17 cellular contexts compared by ENCODE assay signal in the genomic region with DNA sequence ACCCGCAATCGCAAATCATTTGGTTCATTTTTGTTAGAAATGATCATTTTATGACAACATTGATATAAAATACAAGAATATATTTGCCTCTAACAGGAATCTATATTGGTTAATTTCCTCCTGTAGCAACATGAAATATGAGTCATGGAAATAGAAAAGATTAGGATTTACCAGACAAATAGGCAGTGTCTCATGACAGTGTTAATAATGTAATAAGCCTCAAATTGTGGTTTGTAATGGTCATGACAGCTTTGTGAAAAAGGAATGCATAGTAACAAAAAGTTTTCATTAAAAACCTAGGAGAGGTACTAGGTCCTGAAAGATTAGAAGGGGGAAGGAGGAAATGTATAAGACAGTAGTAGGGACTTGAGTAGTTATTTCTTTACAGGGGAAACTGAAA.
"Had no signal": no experiment of that assay in that cellular context is flagged by ENCODE, and none has a peak within 500 bp of the region (broad histone marks: within the 10 kb centered on the region; RNA-seq: fewer than 3 reads in every experiment).

No MANE protein-coding gene starts in this region.

- ATAC-seq: naive thymus-derived CD8-positive, alpha-beta T cell had no signal

- H3K9me3 ChIP-seq: vagina had no signal

- H3K27me3 ChIP-seq: sigmoid colon, vagina had no signal

- H3K36me3 ChIP-seq: left ventricle myocardium inferior, sigmoid colon, thoracic aorta, vagina had no signal

- H3K27ac ChIP-seq: left ventricle myocardium inferior, sigmoid colon, thoracic aorta, vagina had no signal

- FAIRE-seq: colon had no signal

- H3K4me3 ChIP-seq: left ventricle myocardium inferior, sigmoid colon, thoracic aorta, vagina had no signal

- H3K4me1 ChIP-seq: sigmoid colon, vagina had no signal

- DNase-seq: activated CD4-positive, alpha-beta memory T cell treated with anti-CD3 and anti-CD28 coated beads, Interleukin-2, amount 10 ng/mL, durations not matched to agents 7 days and 5 days; activated CD4-positive, alpha-beta T cell treated with anti-CD3 and anti-CD28 coated beads for 48 hours; activated effector memory CD4-positive, alpha-beta T cell treated with anti-CD3 and anti-CD28 coated beads, Interleukin-2, amount 50 U/mL, for 16 hours; activated naive CD4-positive, alpha-beta T cell treated with anti-CD3 and anti-CD28 coated beads, Interleukin-2, amount 10 ng/mL, durations not matched to agents 7 days and 5 days; caudate nucleus; effector memory CD4-positive, alpha-beta T cell; foreskin fibroblast; immature natural killer cell; left ventricle myocardium inferior; naive thymus-derived CD8-positive, alpha-beta T cell; sigmoid colon; stimulated activated CD4-positive, alpha-beta T cell treated with anti-CD3 and anti-CD28 coated beads, Interleukin-4, amount 100 ng/mL, for 1 hour; stimulated activated naive CD4-positive, alpha-beta T cell treated with Interleukin-2 at 50 U/mL for 16 hours; T1000 had no signal
